ENCODE assay signal across 23 cellular contexts in the genomic region with DNA sequence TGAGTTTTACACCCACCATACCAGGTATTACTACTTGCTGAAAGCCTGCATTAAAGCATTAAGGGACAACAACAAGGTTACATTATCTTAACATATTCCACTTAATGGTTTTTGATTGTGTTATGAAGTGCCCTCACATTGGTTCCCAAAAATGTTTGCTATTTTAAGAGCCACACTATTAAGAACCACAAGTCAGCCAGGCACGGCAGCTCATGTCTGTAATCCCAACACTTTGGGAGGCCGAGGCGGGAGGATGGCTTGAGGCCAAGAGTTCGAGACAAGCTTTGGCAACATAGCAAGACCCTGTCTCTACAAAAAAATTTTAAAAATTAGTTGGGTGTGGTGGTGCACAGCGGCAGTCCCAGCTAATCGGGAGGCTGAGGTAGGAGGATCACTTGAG. TPM values are rescaled to one million over a fixed set of nuclear protein-coding genes. Genes with fewer than 3 reads are reported as not detected.
DNase-seq lines count a peak whose midpoint lies in the region; ATAC-seq and TF ChIP-seq lines count a peak whose summit lies in the region.
"Had no signal": no experiment of that assay in that cellular context is flagged by ENCODE, and none has a peak within 500 bp of the region (broad histone marks: within the 10 kb centered on the region; RNA-seq: fewer than 3 reads in every experiment).

No MANE protein-coding gene starts in this region.

- peaks cover 44% of the 10 kb centered on the region for H3K36me3 Mint-ChIP-seq in T-helper 1 cell treated with Interleukin-12 subunit alpha and Interleukin-12 subunit beta and Interleukin-4 antibody, amounts not matched to agents 30 μg/mL and 1 μg/mL, for 36 hours (ENCODE audit: low read depth)
- peaks cover 8% of the 10 kb centered on the region for H3K36me3 Mint-ChIP-seq in CD4-positive, alpha-beta T cell (ENCODE audit: low read depth)
- H3K36me3 Mint-ChIP-seq in T-cell (peaks cover 22% of the 10 kb centered on the region), immature natural killer cell (peaks cover 0 to 14% (median 5%) of the 10 kb centered on the region in 3 donors)
- H3K36me3 Mint-ChIP-seq in activated T-cell treated with anti-CD3 and anti-CD28 coated beads, Interleukin-2, amount 50 U/mL, for 24 hours (ENCODE audit: low read depth), result peaks cover 45% of the 10 kb centered on the region

- H3K4me1 Mint-ChIP-seq in T-helper 1 cell treated with Interleukin-12 subunit alpha and Interleukin-12 subunit beta and Interleukin-4 antibody, amounts not matched to agents 30 μg/mL and 1 μg/mL, for 36 hours (ENCODE audit: low read depth), result peaks cover 67% of the 10 kb centered on the region
- peaks cover 61% of the 10 kb centered on the region for H3K4me1 Mint-ChIP-seq in CD4-positive, alpha-beta T cell (ENCODE audit: low read depth)
- peaks cover 40 to 69% (median 58%) of the 10 kb centered on the region in 3 donors for H3K4me1 Mint-ChIP-seq in T-cell
- H3K4me1 Mint-ChIP-seq in immature natural killer cell, result peaks cover 33 to 49% of the 10 kb centered on the region in 2 donors
- H3K4me1 Mint-ChIP-seq in activated T-cell treated with anti-CD3 and anti-CD28 coated beads, Interleukin-2, amount 50 U/mL, for 24 hours (ENCODE audit: low read depth), result peaks cover 76% of the 10 kb centered on the region

- no peaks in the 10 kb centered on the region for H3K27me3 Mint-ChIP-seq in T-helper 1 cell treated with Interleukin-12 subunit alpha and Interleukin-12 subunit beta and Interleukin-4 antibody, amounts not matched to agents 30 μg/mL and 1 μg/mL, for 36 hours (ENCODE audit: low read depth)
- no peaks in the 10 kb centered on the region for H3K27me3 Mint-ChIP-seq in CD4-positive, alpha-beta T cell
- H3K27me3 Mint-ChIP-seq in T-cell (no peaks in the 10 kb centered on the region), immature natural killer cell (ENCODE audit: low read depth in 3 of 3) (peaks cover 5 to 8% (median 7%) of the 10 kb centered on the region in 3 donors)
- H3K27me3 Mint-ChIP-seq in activated T-cell treated with anti-CD3 and anti-CD28 coated beads, Interleukin-2, amount 50 U/mL, for 24 hours, result no peaks in the 10 kb centered on the region

- no peak overlapping the region for H3K4me3 Mint-ChIP-seq in T-helper 1 cell treated with Interleukin-12 subunit alpha and Interleukin-12 subunit beta and Interleukin-4 antibody, amounts not matched to agents 30 μg/mL and 1 μg/mL, for 36 hours
- no peak overlapping the region for H3K4me3 Mint-ChIP-seq in CD4-positive, alpha-beta T cell
- H3K4me3 Mint-ChIP-seq in T-cell (no peak overlapping the region), immature natural killer cell (peak overlapping the region in 1 of 5 donors; percentile 84)
- H3K4me3 Mint-ChIP-seq in activated T-cell treated with anti-CD3 and anti-CD28 coated beads, Interleukin-2, amount 50 U/mL, for 24 hours, result no peak overlapping the region

- no peaks in the 10 kb centered on the region for H3K27me3 ChIP-seq in CD4-positive, alpha-beta T cell (ENCODE audit: control insufficient read depth, insufficient read depth, low read length)
- H3K27me3 ChIP-seq: cardiac muscle cell, suprapubic skin had no signal

- CTCF ChIA-PET in CD4-positive, alpha-beta T cell (lab: Charles Lee), result interaction anchor here (1.0 to 1.6 kb wide), 4 partner anchors 9 to 39 kb away, joined by 3 to 7 read pairs (median 3); no protein-coding TSS in a partner anchor
- CTCF ChIA-PET in T-cell (lab: Charles Lee), result interaction anchor here (0.6 to 2.4 kb wide), 3 partner anchors 28 to 564 kb away, joined by 5 to 18 read pairs (median 7); a partner anchor contains a TSS

- no peak for ATAC-seq in CD4-positive, alpha-beta T cell (ENCODE audit: poor library complexity)
- no peak for ATAC-seq in T-cell (replicated peaks in 1 of 4)
- ATAC-seq: K562 had no signal

- no peaks in the 10 kb centered on the region for H3K9me3 ChIP-seq in CD4-positive, alpha-beta T cell (ENCODE audit: control insufficient read depth, low read length)
- H3K9me3 ChIP-seq: suprapubic skin had no signal

- H3K27ac Mint-ChIP-seq in T-helper 1 cell treated with Interleukin-12 subunit alpha and Interleukin-12 subunit beta and Interleukin-4 antibody, amounts not matched to agents 30 μg/mL and 1 μg/mL, for 36 hours, result peak overlapping the region; percentile 88
- H3K27ac Mint-ChIP-seq in CD4-positive, alpha-beta T cell, result peak overlapping the region; percentile 13
- H3K27ac Mint-ChIP-seq in T-cell (peak overlapping the region; percentile 77), immature natural killer cell (peak overlapping the region; percentile 86 to 95 (median 90))
- H3K27ac Mint-ChIP-seq in activated T-cell treated with anti-CD3 and anti-CD28 coated beads, Interleukin-2, amount 50 U/mL, for 24 hours, result no peak overlapping the region

- no peaks in the 10 kb centered on the region for H3K9me3 Mint-ChIP-seq in T-helper 1 cell treated with Interleukin-12 subunit alpha and Interleukin-12 subunit beta and Interleukin-4 antibody, amounts not matched to agents 30 μg/mL and 1 μg/mL, for 36 hours
- H3K9me3 Mint-ChIP-seq in CD4-positive, alpha-beta T cell, result no peaks in the 10 kb centered on the region
- H3K9me3 Mint-ChIP-seq in T-cell (no peaks in the 10 kb centered on the region), immature natural killer cell (no peaks in the 10 kb centered on the region)
- H3K9me3 Mint-ChIP-seq in activated T-cell treated with anti-CD3 and anti-CD28 coated beads, Interleukin-2, amount 50 U/mL, for 24 hours, result no peaks in the 10 kb centered on the region

- H3K27ac ChIP-seq in CD4-positive, alpha-beta T cell (ENCODE audit: low read depth, low read length), result no peak overlapping the region
- H3K27ac ChIP-seq: cardiac muscle cell, suprapubic skin, WERI-Rb-1 had no signal

- POLR2A ChIA-PET in CD4-positive, alpha-beta T cell (lab: Charles Lee), result interaction anchor here (1.0 to 3.6 kb wide), 2 partner anchors 11 to 29 kb away, joined by 3 to 33 read pairs; a partner anchor contains a TSS
- POLR2A ChIA-PET in T-cell (lab: Charles Lee), result interaction anchor here in 1 of 2 donors (0.6 kb wide), 1 partner anchor 305 kb away, joined by 6 read pairs; no protein-coding TSS in a partner anchor

- no peak for TF ChIP-seq CTCF in CD4-positive, alpha-beta T cell (IDR thresholded peaks at IDR 0.05)

- DNase-seq in T-helper 1 cell (no peak), T-cell (no peak), immature natural killer cell (no peak), NCI-H69 (lab: John Stamatoyannopoulos, UW) (no peak)
- no peak for DNase-seq in CD4-positive, alpha-beta T cell
- DNase-seq in activated effector memory CD4-positive, alpha-beta T cell treated with Interleukin-2 at 50 U/mL for 16 hours, result no peak
- DNase-seq in activated T-cell treated with anti-CD3 and anti-CD28 coated beads, Interleukin-2, amount 50 U/mL, for 24 hours, result no peak
- DNase-seq: 8988T; activated CD4-positive, alpha-beta T cell treated with anti-CD3 and anti-CD28 coated beads, Interleukin-2, amount 50 U/mL, for 1 hour; activated naive CD4-positive, alpha-beta T cell; anterior cingulate cortex; dermis blood vessel endothelial cell; GF-D8; mesenchymal stem cell; NCI-H1417 treated with DMSO at 0.1 percent for 48 hours; NCI-H2107; NCI-H510A treated with DMSO at 0.1 percent for 48 hours; stimulated activated CD4-positive, alpha-beta T cell treated with anti-CD3 and anti-CD28 coated beads, Interleukin-1b, Interleukin-23, amount 100 ng/mL, for 48 hours; WERI-Rb-1 had no signal

- intact Hi-C loops in CD4-positive, alpha-beta T cell (cut with DNase I, micrococcal nuclease), result loop anchor here in 1 of 2 experiments (10.0 kb wide), 1 partner anchor 232 kb away; no protein-coding TSS in a partner anchor

RNA-seq across cellular contexts. Expression of a gene that starts 28.2 kb away (rescaled TPM):
- total RNA-seq in CD4-positive, alpha-beta T cell, result 10 to 100 TPM; 74.2 to 76.7 TPM
- total RNA-seq in T-cell, result 100 to 1,000 TPM in 1 of 5 donors, 10 to 100 TPM in 4; 65.1 to 101 (median 77.5) TPM
- polyA plus RNA-seq in immature natural killer cell, result 10 to 100 TPM in 1 of 3 donors, 1 to 10 TPM in 2; 6.9 to 14.7 (median 8.0) TPM
